In the genomic region with DNA sequence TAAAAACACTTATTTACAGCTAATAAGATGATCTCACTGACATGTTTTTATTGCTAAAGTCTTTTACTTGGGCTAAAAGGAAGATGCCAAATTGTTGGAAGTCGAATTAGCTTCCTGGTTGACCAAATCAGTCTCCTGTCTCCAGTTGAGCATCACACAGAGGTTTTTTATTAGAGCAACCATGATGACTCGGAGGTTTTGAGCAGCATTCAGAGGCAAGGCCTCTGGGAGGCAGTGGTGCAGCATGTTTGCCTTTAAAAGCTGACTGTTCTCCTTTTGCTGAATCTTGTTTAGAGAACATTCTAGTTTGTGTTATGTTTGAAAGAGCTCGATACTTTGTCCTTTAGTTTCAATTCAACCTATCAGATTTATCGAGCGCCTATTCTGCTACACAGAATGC, we compare ENCODE assay signal across 8 cellular contexts. TPM values are rescaled to one million over a fixed set of nuclear protein-coding genes. Genes with fewer than 3 reads are reported as not detected.
DNase-seq lines count a peak whose midpoint lies in the region; ATAC-seq and TF ChIP-seq lines count a peak whose summit lies in the region.

No MANE protein-coding gene starts in this region.

- 80 to 82% methylated on average over 5 of the region's 5 CpGs for WGBS in ectodermal cell, 2 experiments

- no peaks in the 10 kb centered on the region for H3K27me3 ChIP-seq in ectodermal cell (ENCODE audit: control insufficient read depth, insufficient read depth, low read length, poor library complexity, severe bottlenecking)

- H3K9me3 ChIP-seq in ectodermal cell (ENCODE audit: control insufficient read depth, low read length), result no peaks in the 10 kb centered on the region

- peaks cover 41% of the 10 kb centered on the region for H3K36me3 ChIP-seq in ectodermal cell (ENCODE audit: control insufficient read depth, insufficient read depth, low read length)

- CTCF ChIA-PET in activated CD4-positive, alpha-beta memory T cell treated with anti-CD3 and anti-CD28 coated beads for 36 hours (lab: Charles Lee), result interaction anchor here (1.0 to 2.0 kb wide), 3 partner anchors 22 to 403 kb away, joined by 3 to 8 read pairs (median 4); no protein-coding TSS in a partner anchor

- peaks cover 37% of the 10 kb centered on the region for H3K27me3 Mint-ChIP-seq in activated CD4-positive, alpha-beta memory T cell treated with anti-CD3 and anti-CD28 coated beads for 36 hours
- peaks cover 31 to 39% of the 10 kb centered on the region in 2 donors for H3K27me3 Mint-ChIP-seq in effector memory CD8-positive, alpha-beta T cell

- intact Hi-C loops in activated CD4-positive, alpha-beta memory T cell treated with anti-CD3 and anti-CD28 coated beads for 36 hours (cut with micrococcal nuclease), result no loop called here

- TF ChIP-seq CTCF in GM12864 (IDR thresholded peaks at IDR 0.05; ENCODE audit: low read depth, low read length, missing control alignments), result peak; percentile 38

- no peak overlapping the region for H3K27ac Mint-ChIP-seq in activated CD4-positive, alpha-beta memory T cell treated with anti-CD3 and anti-CD28 coated beads for 36 hours
- H3K27ac Mint-ChIP-seq in effector memory CD8-positive, alpha-beta T cell, result no peak overlapping the region

- peaks cover 10% of the 10 kb centered on the region for H3K4me1 Mint-ChIP-seq in activated CD4-positive, alpha-beta memory T cell treated with anti-CD3 and anti-CD28 coated beads for 36 hours (ENCODE audit: low read depth)
- no peaks in the 10 kb centered on the region for H3K4me1 Mint-ChIP-seq in effector memory CD8-positive, alpha-beta T cell (ENCODE audit: low read depth in 2 of 2)

- H3K27ac ChIP-seq in ectodermal cell (ENCODE audit: insufficient read depth, low read depth, low read length, poor library complexity, severe bottlenecking), result no peak overlapping the region

- POLR2A ChIA-PET in activated CD4-positive, alpha-beta memory T cell treated with anti-CD3 and anti-CD28 coated beads for 36 hours (lab: Charles Lee), result no interaction called here

- H3K4me3 Mint-ChIP-seq in activated CD4-positive, alpha-beta memory T cell treated with anti-CD3 and anti-CD28 coated beads for 36 hours, result no peak overlapping the region
- no peak overlapping the region for H3K4me3 Mint-ChIP-seq in effector memory CD8-positive, alpha-beta T cell

- H3K36me3 Mint-ChIP-seq in activated CD4-positive, alpha-beta memory T cell treated with anti-CD3 and anti-CD28 coated beads for 36 hours, result no peaks in the 10 kb centered on the region
- no peaks in the 10 kb centered on the region for H3K36me3 Mint-ChIP-seq in effector memory CD8-positive, alpha-beta T cell (ENCODE audit: insufficient read depth)

- DNase-seq in A172 (ENCODE audit: low spot score), result peak; percentile 64
- DNase-seq in GM12864 (ENCODE audit: low read depth), result no peak
- DNase-seq in NCI-H510A treated with DMSO at 0.1 percent for 48 hours (lab: John Stamatoyannopoulos, UW), result peak; percentile 15
- peak; percentile 33 for DNase-seq in middle frontal gyrus (ENCODE audit: extremely low spot score, low spot score)
- no peak for DNase-seq in activated CD4-positive, alpha-beta memory T cell treated with anti-CD3 and anti-CD28 coated beads for 36 hours
- no peak for DNase-seq in effector memory CD8-positive, alpha-beta T cell

- H3K9me3 Mint-ChIP-seq in activated CD4-positive, alpha-beta memory T cell treated with anti-CD3 and anti-CD28 coated beads for 36 hours, result no peaks in the 10 kb centered on the region
- H3K9me3 Mint-ChIP-seq in effector memory CD8-positive, alpha-beta T cell, result no peaks in the 10 kb centered on the region

- H3K4me3 ChIP-seq in GM12864 (ENCODE audit: low read depth, low read length), result peak overlapping the region; percentile 87; the same call in 1 of the 2 replicates
- H3K4me3 ChIP-seq in ectodermal cell (ENCODE audit: insufficient read depth, low read depth, low read length), result peak overlapping the region; percentile 92

- ATAC-seq in effector memory CD8-positive, alpha-beta T cell (replicated peaks), result no peak
- ATAC-seq in GM18861 (IDR thresholded peaks at IDR 0.05; ENCODE audit: unreplicated experiment), result no peak

- no peaks in the 10 kb centered on the region for H3K4me1 ChIP-seq in ectodermal cell (ENCODE audit: control insufficient read depth, insufficient read depth, low read length)

RNA-seq across cellular contexts. Expression of gene UCHL1, which starts 2.1 kb away (rescaled TPM):
- total RNA-seq in A172 (2014; rRNA removed; shearing (Covaris generic)), result 2,111 and 2,441 TPM in 2 replicates
- 541 TPM for polyA plus RNA-seq in ectodermal cell (2013, experiment 1 of 4)
- 519 TPM for polyA plus RNA-seq in ectodermal cell (2013, experiment 2 of 4)
- 410 TPM for polyA plus RNA-seq in ectodermal cell (2013, experiment 3 of 4)
- 399 TPM for polyA plus RNA-seq in ectodermal cell (2013, experiment 4 of 4)
- 1 to 10 TPM in 1 of 2 experiments, under 1 TPM in 1; 0.99 to 1.1 TPM for total RNA-seq in activated CD4-positive, alpha-beta memory T cell treated with anti-CD3 and anti-CD28 coated beads for 36 hours

RNA-seq across cellular contexts. Expression of gene APBB2, which starts 44.4 kb away (rescaled TPM):
- 49.1 and 56.8 TPM in 2 replicates for total RNA-seq in A172 (2014; rRNA removed; shearing (Covaris generic))
- polyA plus RNA-seq in ectodermal cell (2013, experiment 1 of 4), result 55.7 TPM
- 58.1 TPM for polyA plus RNA-seq in ectodermal cell (2013, experiment 2 of 4)
- 43.8 TPM for polyA plus RNA-seq in ectodermal cell (2013, experiment 3 of 4)
- 49.2 TPM for polyA plus RNA-seq in ectodermal cell (2013, experiment 4 of 4)
- 1 to 10 TPM; 1.5 to 1.7 TPM for total RNA-seq in activated CD4-positive, alpha-beta memory T cell treated with anti-CD3 and anti-CD28 coated beads for 36 hours

Comparison
In these comparisons a context has a peak if more than half of its experiments do, and no peak if none do; other contexts are left out.
1. DNase-seq: peak in A172 (single experiment), NCI-H510A treated with DMSO at 0.1 percent for 48 hours (single experiment) and middle frontal gyrus (single experiment); none in GM12864 (single experiment), activated CD4-positive, alpha-beta memory T cell treated with anti-CD3 and anti-CD28 coated beads for 36 hours (single experiment) and effector memory CD8-positive, alpha-beta T cell (0 of 3).
2. RNA of gene UCHL1, which starts 2.1 kb away (total RNA-seq): 2,111 to 2,441 TPM in A172; 0.99 to 1.1 TPM in activated CD4-positive, alpha-beta memory T cell treated with anti-CD3 and anti-CD28 coated beads for 36 hours; every median in the first group is over 1,000 times any median in the second.
3. RNA of gene APBB2, which starts 44.4 kb away (total RNA-seq): 49.1 to 56.8 TPM in A172; 1.5 to 1.7 TPM in activated CD4-positive, alpha-beta memory T cell treated with anti-CD3 and anti-CD28 coated beads for 36 hours; every median in the first group is over 10 times any median in the second.